8 cellular contexts compared by ENCODE assay signal in genomic region chr11:104968365-104968855, GRCh38. TPM values are rescaled to one million over a fixed set of nuclear protein-coding genes. Genes with fewer than 3 reads are reported as not detected.
DNase-seq lines count a peak whose midpoint lies in the region; ATAC-seq and TF ChIP-seq lines count a peak whose summit lies in the region.

Gene CASP4 (minus strand): TSS chr11:104968574. CDS start chr11:104968525, 49 bp downstream.

- TF ChIP-seq CTCF in CD14-positive monocyte (IDR thresholded peaks at IDR 0.05) (no peak), brain (conservative IDR thresholded peaks at IDR 0.05) (no peak)

- H3K4me1 Mint-ChIP-seq in CD14-positive monocyte (peaks cover 38% of the 10 kb centered on the region), brain (peaks cover 15% of the 10 kb centered on the region)

- H3K9me3 Mint-ChIP-seq in CD14-positive monocyte (peaks cover 7 to 17% (median 9%) of the 10 kb centered on the region in 7 donors), brain (peaks cover 8 to 38% (median 18%) of the 10 kb centered on the region in 5 experiments)

- H3K36me3 Mint-ChIP-seq in CD14-positive monocyte (peaks cover 16 to 24% of the 10 kb centered on the region in 2 donors), brain (no peaks in the 10 kb centered on the region)

- peak within 1 kb of the TSS; percentile 84 to 89 for H3K4me3 Mint-ChIP-seq in CD14-positive monocyte
- peak within 1 kb of the TSS in 3 of 5 experiments; percentile 35 to 70 (median 58) for H3K4me3 Mint-ChIP-seq in brain

- H3K27ac Mint-ChIP-seq in CD14-positive monocyte, result peak within 1 kb of the TSS; percentile 95 to 99 (median 97)
- H3K27ac Mint-ChIP-seq in brain, result peak within 1 kb of the TSS in 2 of 5 experiments; percentile 6 to 72

- ATAC-seq in GM18873 (IDR thresholded peaks at IDR 0.05; ENCODE audit: low FRiP score, unreplicated experiment) (peak; percentile 87), HG03108 (IDR thresholded peaks at IDR 0.05; ENCODE audit: unreplicated experiment) (peak; percentile 85)

- DNase-seq in CD14-positive monocyte (ENCODE audit: low spot score) (no peak), NOMO-1 treated with DMSO at 0.1 percent for 48 hours (lab: John Stamatoyannopoulos, UW; ENCODE audit: unreplicated experiment) (peak; percentile 68), kidney glomerular epithelial cell (lab: John Stamatoyannopoulos, UW) (peak; percentile 62), stromal cell of bone marrow (ENCODE audit: low read depth) (peak; percentile 63), NCI-H526 treated with DMSO at 0.1 percent for 48 hours (lab: John Stamatoyannopoulos, UW) (no peak)

- H3K27me3 Mint-ChIP-seq in CD14-positive monocyte (ENCODE audit: low read depth in 3 of 3) (peaks cover 0 to 2% (median 0%) of the 10 kb centered on the region in 3 donors), brain (peaks cover 7% of the 10 kb centered on the region)

- intact Hi-C loops in CD14-positive monocyte (cut with micrococcal nuclease), result loop anchor here in 1 of 2 donors (5.0 kb wide), 1 partner anchor 69 kb away; the partner anchor contains the start of gene CASP1

RNA-seq across cellular contexts. Expression of gene CASP4, which starts in this region (rescaled TPM):
- polyA plus RNA-seq in CD14-positive monocyte, result 100 to 1,000 TPM; 148 to 163 TPM
- polyA plus RNA-seq in brain (ENCODE audit: insufficient read depth, low read depth, low replicate concordance), result 6.0 TPM

Comparison
In these comparisons a context has a peak if more than half of its experiments do, and no peak if none do; other contexts are left out.
1. RNA of gene CASP4 (polyA plus RNA-seq): 148 to 163 TPM in CD14-positive monocyte; 6.0 TPM in brain (single experiment); every median in the first group is over 10 times any median in the second.
2. DNase-seq: peak in NOMO-1 treated with DMSO at 0.1 percent for 48 hours (single experiment), kidney glomerular epithelial cell (single experiment) and stromal cell of bone marrow (single experiment); none in CD14-positive monocyte (single experiment) and NCI-H526 treated with DMSO at 0.1 percent for 48 hours (single experiment).